ENCODE assay signal across 2 cellular contexts in genomic region chr11:75408852-75409219, GRCh38.
TF ChIP-seq lines count a peak whose summit lies in the region.

No MANE protein-coding gene starts in this region.

TF ChIP-seq in HEK293, 187 proteins besides CTCF, POLR2A, EP300 and RAD21 (continued from another document):
- TF ChIP-seq ZNF121 (tag by site-specific recombination; IDR thresholded peaks at IDR 0.05), result peak; percentile 87

TF ChIP-seq in WTC11, 78 proteins besides CTCF, POLR2A, EP300 and RAD21:
- TF ChIP-seq AR (CRISPR knock-in tag; IDR thresholded peaks at IDR 0.05) (no peak), ZNF121 (CRISPR knock-in tag; IDR thresholded peaks at IDR 0.05) (peak; percentile 86), PRRX2 (CRISPR knock-in tag; IDR thresholded peaks at IDR 0.05) (0 out of 2 replicates have a peak, but pooled peaks have one; percentile 10), ZNF423 (CRISPR knock-in tag; IDR thresholded peaks at IDR 0.05) (no peak), HMGA2 (CRISPR knock-in tag; IDR thresholded peaks at IDR 0.05) (peak; percentile 86), RELA (CRISPR knock-in tag; IDR thresholded peaks at IDR 0.05; ENCODE audit: borderline replicate concordance) (no peak)
